In the genomic region with DNA sequence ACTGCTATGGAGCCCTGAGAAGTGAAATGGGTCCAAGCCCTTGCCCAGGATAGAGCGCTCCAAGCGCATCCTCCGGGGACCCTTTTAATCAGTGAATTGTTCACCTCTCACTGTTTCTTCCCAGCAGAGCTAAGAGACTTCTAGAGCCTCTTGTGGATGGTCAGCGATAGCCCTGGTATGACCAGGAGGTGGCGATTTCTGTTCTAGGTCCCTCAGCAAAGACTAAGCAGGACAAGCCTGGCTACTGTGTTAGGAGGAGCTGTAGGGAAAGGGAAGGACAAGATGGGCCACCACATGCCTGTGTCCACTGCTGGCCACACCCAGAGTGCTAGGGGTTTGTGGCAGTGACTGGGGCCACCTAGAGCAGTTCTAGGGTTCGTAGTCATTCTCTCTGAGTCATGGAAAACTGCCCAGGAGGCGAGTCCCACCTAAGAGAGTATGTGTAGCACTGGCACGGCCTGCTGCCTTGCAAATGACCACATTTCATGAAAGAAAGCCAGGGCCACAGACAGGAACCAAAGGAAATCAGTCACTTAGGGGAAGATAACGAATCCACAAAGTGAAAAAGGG, we compare ENCODE assay signal across 29 cellular contexts.
A peak's percentile ranks its signal among the peaks of the same experiment; 100 is the strongest.
DNase-seq lines count a peak whose midpoint lies in the region; ATAC-seq, FAIRE-seq and TF ChIP-seq lines count a peak whose summit lies in the region.
"Had no signal": no experiment of that assay in that cellular context is flagged by ENCODE, and none has a peak within 500 bp of the region (broad histone marks: within the 10 kb centered on the region; RNA-seq: fewer than 3 reads in every experiment).

No MANE protein-coding gene starts in this region.

- H3K9me3 ChIP-seq in GM23248 (ENCODE audit: low read depth) (no peaks in the 10 kb centered on the region), left lung (no peaks in the 10 kb centered on the region)
- H3K9me3 ChIP-seq: esophagus squamous epithelium, gastroesophageal sphincter, tibial artery had no signal

- 63 to 66% methylated on average over 9 of the region's 9 CpGs for WGBS in GM23248 (ENCODE audit: low coverage in 1 of 2, low lambda C conversion rate in 2 of 2, missing lambda C conversion rate in 2 of 2), 2 experiments

- ATAC-seq in left lung: no peak
- ATAC-seq: gastroesophageal sphincter; naive thymus-derived CD4-positive, alpha-beta T cell; stimulated activated naive CD8-positive, alpha-beta T cell treated with anti-CD3 and anti-CD28 coated beads, Interleukin-15, amount 100 ng/mL, for 72 hours had no signal

- H3K36me3 ChIP-seq in GM23248 (ENCODE audit: low read depth) (no peaks in the 10 kb centered on the region), left lung (no peaks in the 10 kb centered on the region)
- H3K36me3 ChIP-seq: esophagus squamous epithelium, gastroesophageal sphincter, tibial artery had no signal

- no peak for FAIRE-seq in RCC 7860 (lab: Jason Lieb, UNC)
- FAIRE-seq: GM12891, kidney had no signal

- H3K27ac ChIP-seq in GM23248 (no peak overlapping the region), left lung (no peak overlapping the region)
- H3K27ac ChIP-seq: esophagus squamous epithelium, gastroesophageal sphincter, tibial artery, VCaP had no signal

- H3K4me1 ChIP-seq in GM23248 (ENCODE audit: insufficient read depth) (no peaks in the 10 kb centered on the region), left lung (no peaks in the 10 kb centered on the region)
- H3K4me1 ChIP-seq: esophagus squamous epithelium, tibial artery had no signal

- no peaks in the 10 kb centered on the region for H3K79me2 ChIP-seq in GM23248 (ENCODE audit: insufficient read depth)

- H2AFZ ChIP-seq in GM23248: no peak overlapping the region

- TF ChIP-seq CTCF in left lung (IDR thresholded peaks at IDR 0.05): no peak

- no peaks in the 10 kb centered on the region for H3K9me2 ChIP-seq in GM23248 (ENCODE audit: insufficient read depth)

- no peak overlapping the region for H3K4me2 ChIP-seq in GM23248 (ENCODE audit: unreplicated experiment)

- H3K27me3 ChIP-seq in GM23248 (replicated peaks; ENCODE audit: insufficient read depth): no peaks in the 10 kb centered on the region; the same call in none of the 2 replicates
- no peaks in the 10 kb centered on the region for H3K27me3 ChIP-seq in left lung
- H3K27me3 ChIP-seq: esophagus squamous epithelium, gastroesophageal sphincter, tibial artery had no signal

- no peaks in the 10 kb centered on the region for H4K20me1 ChIP-seq in GM23248 (ENCODE audit: insufficient read depth)

- intact Hi-C loops in left lung (cut with DNase I): no loop called here

- no peak overlapping the region for H3K4me3 ChIP-seq in GM23248
- no peak overlapping the region for H3K4me3 ChIP-seq in left lung
- H3K4me3 ChIP-seq: esophagus squamous epithelium, gastroesophageal sphincter, tibial artery had no signal

- H3K9ac ChIP-seq in GM23248: no peak overlapping the region

- DNase-seq in GM23248 (peak; percentile 40), RCC 7860 (ENCODE audit: low spot score) (peak; percentile 35), glomerular visceral epithelial cell (ENCODE audit: extremely low spot score) (peak; percentile 19), renal cortical epithelial cell (ENCODE audit: low read depth) (peak; percentile 33), left lung (no peak), NCI-H748 treated with DMSO at 0.1 percent for 48 hours (lab: John Stamatoyannopoulos, UW) (no peak), KG1 (lab: John Stamatoyannopoulos, UW) (no peak), NCI-H526 (lab: John Stamatoyannopoulos, UW) (no peak)
- DNase-seq: activated CD8-positive, alpha-beta memory T cell treated with anti-CD3 and anti-CD28 coated beads, Interleukin-2, amount 50 U/mL, for 48 hours; activated naive CD8-positive, alpha-beta T cell treated with anti-CD3 and anti-CD28 coated beads, Interleukin-2, amount 10 ng/mL, durations not matched to agents 7 days and 5 days; AML-193; CD8-positive, alpha-beta memory T cell; DMS53; effector memory CD4-positive, alpha-beta T cell; esophagus squamous epithelium; H7; kidney; naive thymus-derived CD4-positive, alpha-beta T cell; NCI-H1092 treated with DMSO at 0.1 percent for 48 hours; NCI-H2081 treated with DMSO at 0.1 percent for 48 hours; NCI-H446; retina; RPMI8226; stimulated activated CD4-positive, alpha-beta T cell treated with anti-CD3 and anti-CD28 coated beads, Interleukin-4, amount 100 ng/mL, for 4 hours; stimulated activated naive CD8-positive, alpha-beta T cell treated with anti-CD3 and anti-CD28 coated beads, Interleukin-15, amount 100 ng/mL, for 72 hours; tibial artery had no signal

- no peaks in the 10 kb centered on the region for H3F3A ChIP-seq in GM23248 (ENCODE audit: insufficient read depth)

- in situ Hi-C loops in GM23248 (cut with MboI): no loop called here

Comparison
In these comparisons a context has a peak if more than half of its experiments do, and no peak if none do; other contexts are left out.
1. DNase-seq: peak in GM23248 (single experiment), RCC 7860 (single experiment), glomerular visceral epithelial cell (single experiment) and renal cortical epithelial cell (single experiment); none in left lung (0 of 2), NCI-H748 treated with DMSO at 0.1 percent for 48 hours (single experiment), KG1 (single experiment) and NCI-H526 (0 of 2).